Comparison of ENCODE assay signal across 10 cellular contexts in genomic region chr11:130427581-130428211, GRCh38. TPM values are rescaled to one million over a fixed set of nuclear protein-coding genes. Genes with fewer than 3 reads are reported as not detected.
A peak's percentile ranks its signal among the peaks of the same experiment; 100 is the strongest.
DNase-seq lines count a peak whose midpoint lies in the region; ATAC-seq and TF ChIP-seq lines count a peak whose summit lies in the region.
"Had no signal": no experiment of that assay in that cellular context is flagged by ENCODE, and none has a peak within 500 bp of the region (broad histone marks: within the 10 kb centered on the region; RNA-seq: fewer than 3 reads in every experiment).

No MANE protein-coding gene starts in this region.

- DNase-seq in COR-L47 (lab: John Stamatoyannopoulos, UW) (peak; percentile 42), NCI-H82 treated with DMSO at 0.1 percent for 48 hours (lab: John Stamatoyannopoulos, UW; ENCODE audit: unreplicated experiment) (peak; percentile 10), fibroblast of the aortic adventitia (ENCODE audit: low read depth) (no peak), osteoblast (ENCODE audit: insufficient read length, low spot score, missing footprints) (peak; percentile 84), GOT3 (lab: John Stamatoyannopoulos, UW) (no peak)
- DNase-seq: NCI-H1930 had no signal

- ATAC-seq in HG02840 (IDR thresholded peaks at IDR 0.05; ENCODE audit: low FRiP score, unreplicated experiment): no peak
- ATAC-seq in HG03457 (IDR thresholded peaks at IDR 0.05; ENCODE audit: unreplicated experiment): no peak
- no peak for ATAC-seq in GM21576 (IDR thresholded peaks at IDR 0.05; ENCODE audit: unreplicated experiment)

- no peaks in the 10 kb centered on the region for H3K36me3 ChIP-seq in osteoblast (ENCODE audit: insufficient read depth, low read length)

- H3K79me2 ChIP-seq in osteoblast (ENCODE audit: insufficient read depth, low read length): no peaks in the 10 kb centered on the region

- peak; percentile 37 for TF ChIP-seq CTCF in fibroblast of the aortic adventitia (IDR thresholded peaks at IDR 0.05; ENCODE audit: insufficient read depth, low read length)
- no peak for TF ChIP-seq CTCF in osteoblast (IDR thresholded peaks at IDR 0.05; ENCODE audit: extremely low read depth, low read depth, low read length)

- H3K4me1 ChIP-seq in osteoblast (ENCODE audit: insufficient read depth, low read length): peaks cover 14% of the 10 kb centered on the region

- H3K9me3 ChIP-seq in osteoblast (ENCODE audit: low read depth, low read length): no peaks in the 10 kb centered on the region

- no peak overlapping the region for H3K27ac ChIP-seq in osteoblast (ENCODE audit: low read depth, low read length)

- peak overlapping the region; percentile 32 for H3K4me2 ChIP-seq in osteoblast (ENCODE audit: insufficient read depth, low read length)

- H4K20me1 ChIP-seq in osteoblast (ENCODE audit: insufficient read depth, low read length): peaks cover 6% of the 10 kb centered on the region

- peak overlapping the region; percentile 40 for H3K4me3 ChIP-seq in fibroblast of the aortic adventitia (ENCODE audit: low read depth, low read length)
- peak overlapping the region; percentile 30 for H3K4me3 ChIP-seq in osteoblast (ENCODE audit: insufficient read depth, low read length)

- H3K27me3 ChIP-seq in osteoblast (ENCODE audit: insufficient read depth, low read length): peaks cover 74% of the 10 kb centered on the region

- no peak overlapping the region for H2AFZ ChIP-seq in osteoblast (ENCODE audit: low read length)

RNA-seq across cellular contexts. Expression of gene ADAMTS8, which starts 0.7 kb away (rescaled TPM):
- total RNA-seq in fibroblast of the aortic adventitia (ENCODE audit: low replicate concordance) (2.6 TPM in 1 of 2 replicates, not detected in the other), osteoblast (under 0.01 TPM in 1 of 2 replicates, not detected in the other)
- total RNA-seq: activated naive CD4-positive, alpha-beta T cell treated with anti-CD3 and anti-CD28 coated beads, Interleukin-2, amount 50 U/mL, for 72 hours had no signal

RNA-seq across cellular contexts. Expression of gene ADAMTS15, which starts 20.7 kb away (rescaled TPM):
- 8.6 and 30.8 TPM in 2 replicates for total RNA-seq in fibroblast of the aortic adventitia (ENCODE audit: low replicate concordance)
- total RNA-seq in osteoblast: 2.1 and 4.3 TPM in 2 replicates
- total RNA-seq: activated naive CD4-positive, alpha-beta T cell treated with anti-CD3 and anti-CD28 coated beads, Interleukin-2, amount 50 U/mL, for 72 hours had no signal

Comparison
In these comparisons a context has a peak if more than half of its experiments do, and no peak if none do; other contexts are left out.
1. DNase-seq: peak in COR-L47 (single experiment), NCI-H82 treated with DMSO at 0.1 percent for 48 hours (single experiment) and osteoblast (single experiment); none in fibroblast of the aortic adventitia (single experiment) and GOT3 (single experiment).